In genomic region chr15:40047413-40048154, GRCh38 we compare ENCODE assay signal across 7 cellular contexts. TPM values are rescaled to one million over a fixed set of nuclear protein-coding genes. Genes with fewer than 3 reads are reported as not detected.
DNase-seq lines count a peak whose midpoint lies in the region; ATAC-seq, FAIRE-seq and TF ChIP-seq lines count a peak whose summit lies in the region.

No MANE protein-coding gene starts in this region.

- H3K4me3 ChIP-seq in heart left ventricle (no peak overlapping the region), small intestine (ENCODE audit: low read depth in 1 of 2, low read length in 2 of 2) (no peak overlapping the region)

- peaks cover 8% of the 10 kb centered on the region for H3K36me3 Mint-ChIP-seq in activated T-helper 1 cell treated with anti-CD3 and anti-CD28 coated beads, Interleukin-12 subunit alpha, Interleukin-12 subunit beta, Interleukin-2, Interleukin-4 antibody, amounts not matched to agents 30 ng/mL and 10 ng/mL and 1 ng/mL, durations not matched to agents 14 hours and 24 hours and 36 hours (ENCODE audit: low read depth)

- peaks cover 6 to 65% (median 44%) of the 10 kb centered on the region in 12 donors for H3K4me1 ChIP-seq in heart left ventricle
- H3K4me1 ChIP-seq in small intestine (ENCODE audit: control insufficient read depth in 2 of 2, insufficient read depth in 1 of 2, low read depth in 1 of 2, low read length in 1 of 2) = peaks cover 6 to 22% of the 10 kb centered on the region in 2 donors

- H3K4me3 Mint-ChIP-seq in activated T-helper 1 cell treated with anti-CD3 and anti-CD28 coated beads, Interleukin-12 subunit alpha, Interleukin-12 subunit beta, Interleukin-2, Interleukin-4 antibody, amounts not matched to agents 30 ng/mL and 10 ng/mL and 1 ng/mL, durations not matched to agents 14 hours and 24 hours and 36 hours = peak overlapping the region; percentile 77

- ATAC-seq in GM18502 (IDR thresholded peaks at IDR 0.05; ENCODE audit: poor library complexity, unreplicated experiment) = peak; percentile 69
- ATAC-seq in HG02759 (IDR thresholded peaks at IDR 0.05; ENCODE audit: unreplicated experiment) = peak; percentile 67
- peak; percentile 48 to 66 (median 59) for ATAC-seq in heart left ventricle

- H3K9me3 ChIP-seq in heart left ventricle (no peaks in the 10 kb centered on the region), small intestine (ENCODE audit: control insufficient read depth, low read depth) (no peaks in the 10 kb centered on the region)

- H3K36me3 ChIP-seq in heart left ventricle (peaks cover 0 to 16% (median 0%) of the 10 kb centered on the region in 9 donors), small intestine (ENCODE audit: control insufficient read depth in 2 of 2, insufficient read depth in 2 of 2, low read length in 2 of 2) (no peaks in the 10 kb centered on the region)

- intact Hi-C loops in activated T-helper 1 cell treated with anti-CD3 and anti-CD28 coated beads, Interleukin-12 subunit alpha, Interleukin-12 subunit beta, Interleukin-2, Interleukin-4 antibody, amounts not matched to agents 30 ng/mL and 10 ng/mL and 1 ng/mL, durations not matched to agents 14 hours and 24 hours and 36 hours (cut with micrococcal nuclease) = loop anchor here (1.0 to 5.0 kb wide), 5 partner anchors 8 to 425 kb away; partner anchors contain the start of genes INAFM2 and SRP14
- intact Hi-C loops in heart left ventricle (cut with DNase I) = loop anchor here in 9 of 10 donors (1.0 to 10.0 kb wide), 15 partner anchors 55 to 1237 kb away; partner anchors contain the start of genes BMF (in 5 of the 9), BUB1B (in 3 of the 9), FSIP1 (in 1 of the 9) and IVD (in 1 of the 9)

- H3K27ac ChIP-seq in heart left ventricle = peak overlapping the region; percentile 35 to 90 (median 58)
- H3K27ac ChIP-seq in small intestine (ENCODE audit: low read depth in 1 of 2, low read length in 1 of 2) = peak overlapping the region; percentile 17 to 90

- no peaks in the 10 kb centered on the region for H3K27me3 Mint-ChIP-seq in activated T-helper 1 cell treated with anti-CD3 and anti-CD28 coated beads, Interleukin-12 subunit alpha, Interleukin-12 subunit beta, Interleukin-2, Interleukin-4 antibody, amounts not matched to agents 30 ng/mL and 10 ng/mL and 1 ng/mL, durations not matched to agents 14 hours and 24 hours and 36 hours (ENCODE audit: insufficient read depth)

- no peak for FAIRE-seq in small intestine (lab: Jason Lieb, UNC)

- H3K4me1 Mint-ChIP-seq in activated T-helper 1 cell treated with anti-CD3 and anti-CD28 coated beads, Interleukin-12 subunit alpha, Interleukin-12 subunit beta, Interleukin-2, Interleukin-4 antibody, amounts not matched to agents 30 ng/mL and 10 ng/mL and 1 ng/mL, durations not matched to agents 14 hours and 24 hours and 36 hours (ENCODE audit: low read depth) = peaks cover 82% of the 10 kb centered on the region

- TF ChIP-seq CTCF in heart left ventricle (IDR thresholded peaks at IDR 0.05) = no peak

- peak in 1 of 2 donors; percentile 4 for TF ChIP-seq POLR2A in heart left ventricle (IDR thresholded peaks at IDR 0.05)

- DNase-seq in NCI-H510A (lab: John Stamatoyannopoulos, UW) (peak; percentile 42), heart left ventricle (peak; percentile 69 to 74 (median 71)), small intestine (peak; percentile 53), NCI-H1436 treated with DMSO at 0.1 percent for 48 hours (lab: John Stamatoyannopoulos, UW) (no peak)
- DNase-seq in activated T-helper 1 cell treated with anti-CD3 and anti-CD28 coated beads, Interleukin-12 subunit alpha, Interleukin-12 subunit beta, Interleukin-2, Interleukin-4 antibody, amounts not matched to agents 30 ng/mL and 10 ng/mL and 1 ng/mL, durations not matched to agents 14 hours and 24 hours and 36 hours (ENCODE audit: low spot score) = peak; percentile 63

- H3K27ac Mint-ChIP-seq in activated T-helper 1 cell treated with anti-CD3 and anti-CD28 coated beads, Interleukin-12 subunit alpha, Interleukin-12 subunit beta, Interleukin-2, Interleukin-4 antibody, amounts not matched to agents 30 ng/mL and 10 ng/mL and 1 ng/mL, durations not matched to agents 14 hours and 24 hours and 36 hours = peak overlapping the region; percentile 97

- WGBS in heart left ventricle, 4 donors = 37 to 42% (median 40%) methylated on average over 12 to 15 of the region's 15 CpGs
- WGBS in small intestine, 3 donors = 27 to 42% (median 41%) methylated on average over 15 of the region's 15 CpGs

- H3K9me3 Mint-ChIP-seq in activated T-helper 1 cell treated with anti-CD3 and anti-CD28 coated beads, Interleukin-12 subunit alpha, Interleukin-12 subunit beta, Interleukin-2, Interleukin-4 antibody, amounts not matched to agents 30 ng/mL and 10 ng/mL and 1 ng/mL, durations not matched to agents 14 hours and 24 hours and 36 hours = no peaks in the 10 kb centered on the region

- H3K27me3 ChIP-seq in heart left ventricle = no peaks in the 10 kb centered on the region
- no peaks in the 10 kb centered on the region for H3K27me3 ChIP-seq in small intestine (ENCODE audit: control insufficient read depth in 2 of 2, insufficient read depth in 2 of 2, low read length in 2 of 2)

RNA-seq across cellular contexts. Expression of gene SRP14, which starts 8.6 kb away (rescaled TPM):
- 144 and 147 TPM in 2 replicates for total RNA-seq in activated T-helper 1 cell treated with anti-CD3 and anti-CD28 coated beads, Interleukin-12 subunit alpha, Interleukin-12 subunit beta, Interleukin-2, Interleukin-4 antibody, amounts not matched to agents 30 ng/mL and 10 ng/mL and 1 ng/mL, durations not matched to agents 14 hours and 24 hours and 36 hours
- total RNA-seq in heart left ventricle = 100 to 1,000 TPM; 189 to 446 (median 218) TPM
- polyA plus RNA-seq in heart left ventricle (100 to 1,000 TPM; 379 to 702 TPM), small intestine (100 to 1,000 TPM; 282 to 329 (median 318) TPM)
